Comparison of ENCODE assay signal across 7 cellular contexts in the genomic region with DNA sequence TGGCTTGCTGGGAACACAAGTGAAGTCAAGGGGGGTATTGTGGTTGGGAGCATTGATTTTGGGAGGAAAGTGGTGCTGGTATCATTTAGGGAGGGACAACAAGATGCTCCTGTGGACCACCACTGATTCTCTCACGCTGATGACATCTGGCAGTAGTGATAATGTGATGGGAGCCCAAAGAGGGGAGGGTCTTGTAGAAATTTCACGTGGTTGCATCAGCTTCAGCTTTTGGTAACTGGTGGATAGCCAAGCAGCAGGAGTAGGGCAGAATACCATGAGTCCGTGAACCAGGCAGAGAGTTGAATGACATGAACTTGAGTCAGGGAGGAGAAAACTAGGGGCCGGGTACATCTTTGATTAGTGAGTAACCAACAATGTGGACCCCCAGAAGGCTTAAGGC. TPM values are rescaled to one million over a fixed set of nuclear protein-coding genes. Genes with fewer than 3 reads are reported as not detected.
A peak's percentile ranks its signal among the peaks of the same experiment; 100 is the strongest.
DNase-seq lines count a peak whose midpoint lies in the region; TF ChIP-seq lines count a peak whose summit lies in the region.
"Not testable (repeated sequence)": the region's sequence is repeated elsewhere in the genome, so short reads cannot be mapped to it uniquely, and the experiment has no call there.

No MANE protein-coding gene starts in this region.

- not testable (repeated sequence) for H3K9ac ChIP-seq in H9 (ENCODE audit: extremely low read depth, insufficient read length, low read length); SK-N-MC (ENCODE audit: insufficient read length); mesendoderm (ENCODE audit: low read length)

- not testable (repeated sequence) for TF ChIP-seq CTCF in H9 (conservative IDR thresholded peaks at IDR 0.05); esophagus muscularis mucosa (IDR thresholded peaks at IDR 0.05); fibroblast of villous mesenchyme (IDR thresholded peaks at IDR 0.05; ENCODE audit: insufficient read depth, low read depth, low read length)

- H4K5ac ChIP-seq in H9 (ENCODE audit: insufficient read length, low read depth, low read length); mesendoderm (ENCODE audit: low read length): not testable (repeated sequence)

- H3K23ac ChIP-seq in H9 (ENCODE audit: insufficient read length, low read depth, low read length); mesendoderm (ENCODE audit: low read length): not testable (repeated sequence)

- not testable (repeated sequence) for H2AFZ ChIP-seq in H9 (ENCODE audit: low read length)

- not testable (repeated sequence) for H2BK12ac ChIP-seq in H9 (ENCODE audit: insufficient read length, low read depth, low read length)

- H3K23me2 ChIP-seq in H9 (ENCODE audit: insufficient read length, low read depth, low read length, poor library complexity, severe bottlenecking): not testable (repeated sequence)

- not testable (repeated sequence) for H3K27ac Mint-ChIP-seq in H9

- not testable (repeated sequence) for H3K14ac ChIP-seq in H9 (ENCODE audit: insufficient read depth, low read length)

- H3K27me3 Mint-ChIP-seq in H9 (ENCODE audit: low read depth): not testable (repeated sequence)

- H3K56ac ChIP-seq in H9 (ENCODE audit: insufficient read length, low read depth, low read length); mesendoderm (ENCODE audit: low read length): not testable (repeated sequence)

- not testable (repeated sequence) for H3K4me1 Mint-ChIP-seq in H9

- not testable (repeated sequence) for H4K20me1 ChIP-seq in H9 (ENCODE audit: control insufficient read depth, insufficient read depth, insufficient read length)

- not testable (repeated sequence) for H3K27me3 ChIP-seq in H9 (ENCODE audit: insufficient read depth, low read length); esophagus muscularis mucosa; mesendoderm (ENCODE audit: insufficient read depth, low read length, poor library complexity)

- H3K4me2 ChIP-seq in H9 (ENCODE audit: insufficient read depth, insufficient read length, low read length); mesendoderm (ENCODE audit: low read length): not testable (repeated sequence)

- WGBS in H9 (ENCODE audit: extremely low coverage, insufficient read length, low lambda C conversion rate): no CpG with 5 or more reads among the region's 4 CpGs
- WGBS in esophagus muscularis mucosa: 63% methylated on average over 3 of the region's 4 CpGs
- WGBS in mesendoderm (ENCODE audit: extremely low coverage, insufficient coverage, low lambda C conversion rate): no CpG with 5 or more reads among the region's 4 CpGs

- not testable (repeated sequence) for TF ChIP-seq POLR2A in esophagus muscularis mucosa (IDR thresholded peaks at IDR 0.05; ENCODE audit: low read depth)

- H2BK5ac ChIP-seq in H9 (ENCODE audit: insufficient read length, low read length); mesendoderm (ENCODE audit: low read length): not testable (repeated sequence)

- H3K4ac ChIP-seq in H9 (ENCODE audit: low read depth, low read length); mesendoderm (ENCODE audit: low read depth, low read length): not testable (repeated sequence)

- H3K4me3 Mint-ChIP-seq in H9: not testable (repeated sequence)

- not testable (repeated sequence) for H3K79me1 ChIP-seq in H9 (ENCODE audit: insufficient read depth, low read depth, low read length, poor library complexity, severe bottlenecking); mesendoderm (ENCODE audit: low read length)

- not testable (repeated sequence) for H3K79me2 ChIP-seq in H9 (ENCODE audit: insufficient read depth, low read length); mesendoderm (ENCODE audit: control insufficient read depth, insufficient read depth, low read length)

- not testable (repeated sequence) for H3K4me1 ChIP-seq in H9 (ENCODE audit: insufficient read depth, low read length); esophagus muscularis mucosa; mesendoderm (ENCODE audit: control insufficient read depth, low read depth, low read length)

- not testable (repeated sequence) for H3K36me3 Mint-ChIP-seq in H9 (ENCODE audit: insufficient read depth in 1 of 3, low read depth in 3 of 3)

- intact Hi-C loops in esophagus muscularis mucosa (cut with DNase I): not testable (repeated sequence)

- not testable (repeated sequence) for TF ChIP-seq EP300 in esophagus muscularis mucosa (IDR thresholded peaks at IDR 0.05)

- not testable (repeated sequence) for H3K36me3 ChIP-seq in SK-N-MC (ENCODE audit: insufficient read depth, low read length); esophagus muscularis mucosa; mesendoderm (ENCODE audit: control insufficient read depth, insufficient read depth, low read length)

- not testable (repeated sequence) for H3K9me3 Mint-ChIP-seq in H9

- DNase-seq in H9 (peak; percentile 5), NCI-H460 (ENCODE audit: extremely low read depth, low read depth) (peak; percentile 29), OCI-M1 (lab: John Stamatoyannopoulos, UW) (peak; percentile 86), SK-N-MC (ENCODE audit: low read depth, low spot score) (peak; percentile 0), esophagus muscularis mucosa (ENCODE audit: extremely low spot score) (peak; percentile 8), fibroblast of villous mesenchyme (ENCODE audit: low read depth) (peak; percentile 2), mesendoderm (peak; percentile 79)

- H3K4me3 ChIP-seq in SK-N-MC; esophagus muscularis mucosa; fibroblast of villous mesenchyme (ENCODE audit: low read depth, low read length); mesendoderm (ENCODE audit: low read length): not testable (repeated sequence)

- not testable (repeated sequence) for H2BK120ac ChIP-seq in H9 (ENCODE audit: low read depth, low read length, poor library complexity, severe bottlenecking); mesendoderm (ENCODE audit: low read depth, low read length)

- not testable (repeated sequence) for H3K18ac ChIP-seq in H9 (ENCODE audit: insufficient read length, low read depth, low read length); mesendoderm (ENCODE audit: low read length)

- H4K8ac ChIP-seq in H9 (replicated peaks; ENCODE audit: insufficient read length, low read depth, low read length); mesendoderm (ENCODE audit: low read depth, low read length): not testable (repeated sequence)

- H3K27ac ChIP-seq in H9 (ENCODE audit: insufficient read length, low read depth, low read length); SK-N-MC; esophagus muscularis mucosa (replicated peaks in 1 of 4); mesendoderm (ENCODE audit: low read depth, low read length): not testable (repeated sequence)

- not testable (repeated sequence) for H2BK15ac ChIP-seq in H9 (ENCODE audit: low read depth, low read length); mesendoderm (replicated peaks; ENCODE audit: low read depth)

- H4K91ac ChIP-seq in H9 (ENCODE audit: insufficient read length, low read depth, low read length): not testable (repeated sequence)

- not testable (repeated sequence) for H2BK20ac ChIP-seq in H9 (ENCODE audit: low read depth, low read length, poor library complexity, severe bottlenecking)

- not testable (repeated sequence) for H3K9me3 ChIP-seq in H9 (ENCODE audit: control insufficient read depth, low read depth, low read length); SK-N-MC (ENCODE audit: low read depth, low read length); esophagus muscularis mucosa

- H2AK5ac ChIP-seq in H9 (ENCODE audit: insufficient read length, low read length); mesendoderm (ENCODE audit: low read length): not testable (repeated sequence)

- not testable (repeated sequence) for H3T11ph ChIP-seq in H9 (ENCODE audit: low read length)

RNA-seq across cellular contexts. Expression of a gene that starts 32.7 kb away (rescaled TPM):
- total RNA-seq in H9 (2021) (7.8 and 9.3 TPM in 2 replicates), esophagus muscularis mucosa (10 to 100 TPM; 14.1 to 27.8 (median 18.4) TPM), fibroblast of villous mesenchyme (51.2 and 70.4 TPM in 2 replicates)
- total RNA-seq in NCI-H460 (2014; rRNA removed; shearing (Covaris generic)): 39.9 and 43.1 TPM in 2 replicates
- 96.0 and 151 TPM in 2 replicates for polyA plus RNA-seq in NCI-H460 (2014; cell fraction: nucleus; rRNA removed)
- polyA plus RNA-seq in mesendoderm (2013, experiment 1 of 2): 4.2 TPM
- 4.6 TPM for polyA plus RNA-seq in mesendoderm (2013, experiment 2 of 2)

Comparison
In these comparisons a context has a peak if more than half of its experiments do, and no peak if none do; other contexts are left out.
1. DNase-seq: peak in every context shown above with its lines; median percentile 86 in OCI-M1; 79 in mesendoderm; 29 in NCI-H460; 8 in esophagus muscularis mucosa; 5 in H9; 2 in fibroblast of villous mesenchyme; 0 in SK-N-MC.